ENCODE assay signal across 8 cellular contexts in genomic region chr2:233386382-233387041, GRCh38. TPM values are rescaled to one million over a fixed set of nuclear protein-coding genes. Genes with fewer than 3 reads are reported as not detected.
DNase-seq lines count a peak whose midpoint lies in the region; ATAC-seq and TF ChIP-seq lines count a peak whose summit lies in the region.

No MANE protein-coding gene starts in this region.

- H2BK5ac ChIP-seq in mesenchymal stem cell (ENCODE audit: low read depth, low read length, poor library complexity, severe bottlenecking) = no peak overlapping the region

- H3K9me3 ChIP-seq in mesenchymal stem cell (ENCODE audit: control insufficient read depth, low read length) = no peaks in the 10 kb centered on the region
- no peaks in the 10 kb centered on the region for H3K9me3 ChIP-seq in vagina

- H3K14ac ChIP-seq in mesenchymal stem cell (ENCODE audit: low read length in 2 of 2) = peak overlapping the region in 1 of 2 experiments; percentile 77

- no peak for TF ChIP-seq POLR2A in vagina (IDR thresholded peaks at IDR 0.05)

- intact Hi-C loops in vagina (cut with DNase I) = no loop called here

- H2AFZ ChIP-seq in mesenchymal stem cell (ENCODE audit: low read depth, low read length) = no peak overlapping the region

- no peak overlapping the region for H3K9ac ChIP-seq in mesenchymal stem cell (ENCODE audit: low read length)

- H3K4me1 ChIP-seq in mesenchymal stem cell (ENCODE audit: control insufficient read depth, insufficient read depth, low read depth, low read length) = peaks cover 19% of the 10 kb centered on the region
- peaks cover 40% of the 10 kb centered on the region for H3K4me1 ChIP-seq in vagina

- H4K91ac ChIP-seq in mesenchymal stem cell (ENCODE audit: low read length) = no peak overlapping the region

- no peak for TF ChIP-seq CTCF in cardiac fibroblast (IDR thresholded peaks at IDR 0.05; ENCODE audit: low read depth, low read length)
- no peak for TF ChIP-seq CTCF in vagina (IDR thresholded peaks at IDR 0.05)

- H3K79me1 ChIP-seq in mesenchymal stem cell (replicated peaks; ENCODE audit: low read length, poor library complexity, severe bottlenecking) = peaks cover 37% of the 10 kb centered on the region

- no peak overlapping the region for H2BK120ac ChIP-seq in mesenchymal stem cell (ENCODE audit: low read depth, low read length)

- H3K4me2 ChIP-seq in mesenchymal stem cell (ENCODE audit: low read length, poor library complexity, severe bottlenecking) = no peak overlapping the region

- H2AK5ac ChIP-seq in mesenchymal stem cell (ENCODE audit: low read length, severe bottlenecking) = peak overlapping the region; percentile 68

- ATAC-seq in HG03521 (IDR thresholded peaks at IDR 0.05; ENCODE audit: unreplicated experiment) (no peak), HG03159 (IDR thresholded peaks at IDR 0.05; ENCODE audit: unreplicated experiment) (no peak)

- H3K27me3 ChIP-seq in mesenchymal stem cell (ENCODE audit: control insufficient read depth in 1 of 2, insufficient read depth in 1 of 2, low read length in 2 of 2) = no peaks in the 10 kb centered on the region
- H3K27me3 ChIP-seq in vagina = no peaks in the 10 kb centered on the region

- H3K4me3 ChIP-seq in cardiac fibroblast (replicated peaks in 1 of 2; ENCODE audit: low read depth in 2 of 2, low read length in 2 of 2) (no peak overlapping the region), mesenchymal stem cell (ENCODE audit: insufficient read depth in 1 of 2, low read depth in 1 of 2, low read length in 2 of 2) (peak overlapping the region in 1 of 2 experiments; percentile 44), vagina (no peak overlapping the region)

- H3K18ac ChIP-seq in mesenchymal stem cell (ENCODE audit: low read depth in 1 of 2, low read length in 2 of 2) = peak overlapping the region in 1 of 2 experiments; percentile 82

- no peak overlapping the region for H3K27ac ChIP-seq in mesenchymal stem cell (ENCODE audit: low read length, poor library complexity, severe bottlenecking)
- H3K27ac ChIP-seq in vagina = peak overlapping the region; percentile 77

- no peak overlapping the region for H4K8ac ChIP-seq in mesenchymal stem cell (ENCODE audit: low read length)

- H2BK12ac ChIP-seq in mesenchymal stem cell (ENCODE audit: low read length in 2 of 2) = no peak overlapping the region

- H3K23ac ChIP-seq in mesenchymal stem cell (ENCODE audit: low read length in 2 of 2) = no peak overlapping the region

- H3K36me3 ChIP-seq in mesenchymal stem cell (ENCODE audit: control insufficient read depth in 1 of 2, insufficient read depth in 2 of 2, low read depth in 1 of 2, low read length in 2 of 2) (peaks cover 0 to 4% of the 10 kb centered on the region in 2 experiments), vagina (peaks cover 0 to 8% of the 10 kb centered on the region in 2 donors)

- H3K4ac ChIP-seq in mesenchymal stem cell (ENCODE audit: low read depth in 1 of 2, low read length in 2 of 2) = no peak overlapping the region

- WGBS in mesenchymal stem cell = 96% methylated on average over 11 of the region's 13 CpGs

- H2BK15ac ChIP-seq in mesenchymal stem cell (ENCODE audit: low read depth, poor library complexity, severe bottlenecking) = no peak overlapping the region

- peak; percentile 36 for DNase-seq in stimulated activated CD4-positive, alpha-beta T cell treated with anti-CD3 and anti-CD28 coated beads, Interleukin-15, amount 100 ng/mL, for 24 hours
- no peak for DNase-seq in stimulated activated CD4-positive, alpha-beta T cell treated with anti-CD3 and anti-CD28 coated beads, Interleukin-4, amount 100 ng/mL, for 24 hours
- DNase-seq in cardiac fibroblast (ENCODE audit: low read depth in 2 of 2) (peak; percentile 51 to 80), mesenchymal stem cell (peak; percentile 12), vagina (ENCODE audit: extremely low spot score in 2 of 2) (no peak), CD1c-positive myeloid dendritic cell (ENCODE audit: extremely low spot score) (no peak)

RNA-seq across cellular contexts. Expression of gene DGKD, which starts 32.2 kb away (rescaled TPM):
- polyA plus RNA-seq in mesenchymal stem cell (2013, experiment 1 of 2) = 10.4 TPM
- polyA plus RNA-seq in mesenchymal stem cell (2013, experiment 2 of 2) = 7.8 TPM
- total RNA-seq in vagina = 13.3 TPM

Comparison
In these comparisons a context has a peak if more than half of its experiments do, and no peak if none do; other contexts are left out.
1. DNase-seq: peak in stimulated activated CD4-positive, alpha-beta T cell treated with anti-CD3 and anti-CD28 coated beads, Interleukin-15, amount 100 ng/mL, for 24 hours (single experiment), cardiac fibroblast (2 of 2) and mesenchymal stem cell (single experiment); none in stimulated activated CD4-positive, alpha-beta T cell treated with anti-CD3 and anti-CD28 coated beads, Interleukin-4, amount 100 ng/mL, for 24 hours (single experiment), vagina (0 of 2) and CD1c-positive myeloid dendritic cell (single experiment).